Comparison of ENCODE assay signal across 1 cellular context in the genomic region with DNA sequence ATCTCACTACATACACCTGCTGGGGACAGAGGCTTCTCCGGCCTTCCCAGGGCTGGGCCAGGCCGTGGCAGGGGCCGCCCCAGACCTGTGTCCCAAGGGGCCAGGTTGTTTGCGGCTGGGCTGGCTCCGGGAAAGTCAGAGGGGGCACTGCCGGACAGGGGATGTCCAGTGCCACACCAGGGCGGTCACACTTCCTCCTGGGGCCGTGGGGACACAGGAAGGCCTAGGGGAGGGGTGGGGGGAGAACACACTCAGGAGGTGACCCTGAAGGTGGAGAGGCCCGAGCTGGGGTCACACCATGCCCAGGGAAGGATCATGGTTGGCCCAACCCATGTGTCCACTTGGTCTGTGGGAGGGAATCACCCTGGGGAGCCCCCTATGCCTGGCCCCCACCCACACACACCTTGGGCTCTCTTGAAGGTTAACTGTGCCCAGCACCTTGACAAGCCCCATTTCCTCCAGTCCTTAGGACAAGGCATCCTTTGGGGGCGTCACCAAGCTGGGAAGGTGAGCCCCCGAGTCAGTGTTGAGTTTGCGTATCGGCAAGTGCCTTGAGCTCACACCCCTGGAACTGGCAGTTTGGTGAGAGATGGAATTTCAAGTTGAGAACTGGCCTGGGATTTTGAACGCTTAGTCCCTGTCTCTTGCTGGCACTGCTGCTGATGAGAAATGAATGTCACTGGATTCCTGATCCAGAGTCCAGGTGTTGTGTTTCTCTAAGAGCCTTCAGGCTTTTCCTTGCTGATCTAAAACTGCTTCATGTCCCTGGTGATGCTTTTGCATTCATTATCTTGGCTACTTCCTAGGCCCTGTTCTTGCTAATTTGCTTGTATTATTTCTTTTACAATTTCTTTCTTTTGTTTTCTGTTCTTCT.
A peak's percentile ranks its signal among the peaks of the same experiment; 100 is the strongest.
TF ChIP-seq lines count a peak whose summit lies in the region.

No MANE protein-coding gene starts in this region.

TF ChIP-seq in GM12878, 131 proteins besides CTCF, POLR2A, EP300 and RAD21:
- TF ChIP-seq NR2F1 (conservative IDR thresholded peaks at IDR 0.05) = 0 out of 2 replicates have a peak, but pooled peaks have one; percentile 66
- TF ChIP-seq MEF2B (IDR thresholded peaks at IDR 0.05; ENCODE audit: partially characterized antibody, poor library complexity, severe bottlenecking) = peak; percentile 87
- TF ChIP-seq RUNX3 (IDR thresholded peaks at IDR 0.05; ENCODE audit: low read length) = no peak
- no peak for TF ChIP-seq SMARCA5 (IDR thresholded peaks at IDR 0.05)
- TF ChIP-seq SUZ12 (IDR thresholded peaks at IDR 0.05; ENCODE audit: unreplicated experiment) = no peak
- TF ChIP-seq, protein P1, sequence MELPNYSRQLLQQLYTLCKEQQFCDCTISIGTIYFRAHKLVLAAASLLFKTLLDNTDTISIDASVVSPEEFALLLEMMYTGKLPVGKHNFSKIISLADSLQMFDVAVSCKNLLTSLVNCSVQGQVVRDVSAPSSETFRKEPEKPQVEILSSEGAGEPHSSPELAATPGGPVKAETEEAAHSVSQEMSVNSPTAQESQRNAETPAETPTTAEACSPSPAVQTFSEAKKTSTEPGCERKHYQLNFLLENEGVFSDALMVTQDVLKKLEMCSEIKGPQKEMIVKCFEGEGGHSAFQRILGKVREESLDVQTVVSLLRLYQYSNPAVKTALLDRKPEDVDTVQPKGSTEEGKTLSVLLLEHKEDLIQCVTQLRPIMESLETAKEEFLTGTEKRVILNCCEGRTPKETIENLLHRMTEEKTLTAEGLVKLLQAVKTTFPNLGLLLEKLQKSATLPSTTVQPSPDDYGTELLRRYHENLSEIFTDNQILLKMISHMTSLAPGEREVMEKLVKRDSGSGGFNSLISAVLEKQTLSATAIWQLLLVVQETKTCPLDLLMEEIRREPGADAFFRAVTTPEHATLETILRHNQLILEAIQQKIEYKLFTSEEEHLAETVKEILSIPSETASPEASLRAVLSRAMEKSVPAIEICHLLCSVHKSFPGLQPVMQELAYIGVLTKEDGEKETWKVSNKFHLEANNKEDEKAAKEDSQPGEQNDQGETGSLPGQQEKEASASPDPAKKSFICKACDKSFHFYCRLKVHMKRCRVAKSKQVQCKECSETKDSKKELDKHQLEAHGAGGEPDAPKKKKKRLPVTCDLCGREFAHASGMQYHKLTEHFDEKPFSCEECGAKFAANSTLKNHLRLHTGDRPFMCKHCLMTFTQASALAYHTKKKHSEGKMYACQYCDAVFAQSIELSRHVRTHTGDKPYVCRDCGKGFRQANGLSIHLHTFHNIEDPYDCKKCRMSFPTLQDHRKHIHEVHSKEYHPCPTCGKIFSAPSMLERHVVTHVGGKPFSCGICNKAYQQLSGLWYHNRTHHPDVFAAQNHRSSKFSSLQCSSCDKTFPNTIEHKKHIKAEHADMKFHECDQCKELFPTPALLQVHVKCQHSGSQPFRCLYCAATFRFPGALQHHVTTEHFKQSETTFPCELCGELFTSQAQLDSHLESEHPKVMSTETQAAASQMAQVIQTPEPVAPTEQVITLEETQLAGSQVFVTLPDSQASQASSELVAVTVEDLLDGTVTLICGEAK (IDR thresholded peaks at IDR 0.05; ENCODE audit: borderline replicate concordance) = peak; percentile 26; the same call in 1 of the 2 replicates
- no peak for TF ChIP-seq MYB (IDR thresholded peaks at IDR 0.05; ENCODE audit: borderline replicate concordance, low read depth, low read length)
- TF ChIP-seq BHLHE40 (IDR thresholded peaks at IDR 0.05; ENCODE audit: borderline replicate concordance in 1 of 2, low read depth in 2 of 2, low read length in 1 of 2) = peak in 1 of 2 experiments; percentile 5; a peak in 1 of 4 replicates
- TF ChIP-seq, protein P2, sequence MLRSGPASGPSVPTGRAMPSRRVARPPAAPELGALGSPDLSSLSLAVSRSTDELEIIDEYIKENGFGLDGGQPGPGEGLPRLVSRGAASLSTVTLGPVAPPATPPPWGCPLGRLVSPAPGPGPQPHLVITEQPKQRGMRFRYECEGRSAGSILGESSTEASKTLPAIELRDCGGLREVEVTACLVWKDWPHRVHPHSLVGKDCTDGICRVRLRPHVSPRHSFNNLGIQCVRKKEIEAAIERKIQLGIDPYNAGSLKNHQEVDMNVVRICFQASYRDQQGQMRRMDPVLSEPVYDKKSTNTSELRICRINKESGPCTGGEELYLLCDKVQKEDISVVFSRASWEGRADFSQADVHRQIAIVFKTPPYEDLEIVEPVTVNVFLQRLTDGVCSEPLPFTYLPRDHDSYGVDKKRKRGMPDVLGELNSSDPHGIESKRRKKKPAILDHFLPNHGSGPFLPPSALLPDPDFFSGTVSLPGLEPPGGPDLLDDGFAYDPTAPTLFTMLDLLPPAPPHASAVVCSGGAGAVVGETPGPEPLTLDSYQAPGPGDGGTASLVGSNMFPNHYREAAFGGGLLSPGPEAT (IDR thresholded peaks at IDR 0.05; ENCODE audit: low read depth) = peak; percentile 36; the same call in 1 of the 2 replicates
- TF ChIP-seq DPF2 (IDR thresholded peaks at IDR 0.05) = 0 out of 2 replicates have a peak, but pooled peaks have one; percentile 12
- peak; percentile 42 for TF ChIP-seq RELA (IDR thresholded peaks at IDR 0.05; ENCODE audit: borderline replicate concordance, partially characterized antibody)
- no peak for TF ChIP-seq BCL11A (IDR thresholded peaks at IDR 0.05; ENCODE audit: low read depth, low read length)
- no peak for TF ChIP-seq TCF3 (IDR thresholded peaks at IDR 0.05; ENCODE audit: borderline replicate concordance, insufficient read depth, low read depth, low read length)
- peak; percentile 31; the same call in 1 of the 2 replicates for TF ChIP-seq MTA2 (IDR thresholded peaks at IDR 0.05; ENCODE audit: low read depth)
- TF ChIP-seq SREBF2 (IDR thresholded peaks at IDR 0.05; ENCODE audit: low read length) = no peak
- TF ChIP-seq IKZF1 (conservative IDR thresholded peaks at IDR 0.05) = peak; percentile 33; the same call in 1 of the 2 replicates
- TF ChIP-seq, protein P3, sequence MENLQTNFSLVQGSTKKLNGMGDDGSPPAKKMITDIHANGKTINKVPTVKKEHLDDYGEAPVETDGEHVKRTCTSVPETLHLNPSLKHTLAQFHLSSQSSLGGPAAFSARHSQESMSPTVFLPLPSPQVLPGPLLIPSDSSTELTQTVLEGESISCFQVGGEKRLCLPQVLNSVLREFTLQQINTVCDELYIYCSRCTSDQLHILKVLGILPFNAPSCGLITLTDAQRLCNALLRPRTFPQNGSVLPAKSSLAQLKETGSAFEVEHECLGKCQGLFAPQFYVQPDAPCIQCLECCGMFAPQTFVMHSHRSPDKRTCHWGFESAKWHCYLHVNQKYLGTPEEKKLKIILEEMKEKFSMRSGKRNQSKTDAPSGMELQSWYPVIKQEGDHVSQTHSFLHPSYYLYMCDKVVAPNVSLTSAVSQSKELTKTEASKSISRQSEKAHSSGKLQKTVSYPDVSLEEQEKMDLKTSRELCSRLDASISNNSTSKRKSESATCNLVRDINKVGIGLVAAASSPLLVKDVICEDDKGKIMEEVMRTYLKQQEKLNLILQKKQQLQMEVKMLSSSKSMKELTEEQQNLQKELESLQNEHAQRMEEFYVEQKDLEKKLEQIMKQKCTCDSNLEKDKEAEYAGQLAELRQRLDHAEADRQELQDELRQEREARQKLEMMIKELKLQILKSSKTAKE (IDR thresholded peaks at IDR 0.05; ENCODE audit: low read depth, poor library complexity, severe bottlenecking) = no peak
- TF ChIP-seq GATAD2B (conservative IDR thresholded peaks at IDR 0.05; ENCODE audit: low read depth) = 0 out of 2 replicates have a peak, but pooled peaks have one; percentile 25
- peak in 1 of 2 experiments; percentile 57; a peak in 1 of 3 replicates for TF ChIP-seq EGR1 (IDR thresholded peaks at IDR 0.05; ENCODE audit: borderline replicate concordance in 1 of 2, low read depth in 2 of 2, low read length in 2 of 2)
- TF ChIP-seq CHD1 (IDR thresholded peaks at IDR 0.05; ENCODE audit: low read depth, low read length) = no peak
- no peak for TF ChIP-seq MEF2A (IDR thresholded peaks at IDR 0.05; ENCODE audit: insufficient read depth, low read depth, low read length)
- peak in 1 of 2 experiments; percentile 48; a peak in 2 of 4 replicates for TF ChIP-seq IKZF2 (IDR thresholded peaks at IDR 0.05)
- 0 out of 2 replicates have a peak, but pooled peaks have one; percentile 31 for TF ChIP-seq SPI1 (IDR thresholded peaks at IDR 0.05; ENCODE audit: borderline replicate concordance, insufficient read depth, low read depth, low read length)
- TF ChIP-seq, protein P4, sequence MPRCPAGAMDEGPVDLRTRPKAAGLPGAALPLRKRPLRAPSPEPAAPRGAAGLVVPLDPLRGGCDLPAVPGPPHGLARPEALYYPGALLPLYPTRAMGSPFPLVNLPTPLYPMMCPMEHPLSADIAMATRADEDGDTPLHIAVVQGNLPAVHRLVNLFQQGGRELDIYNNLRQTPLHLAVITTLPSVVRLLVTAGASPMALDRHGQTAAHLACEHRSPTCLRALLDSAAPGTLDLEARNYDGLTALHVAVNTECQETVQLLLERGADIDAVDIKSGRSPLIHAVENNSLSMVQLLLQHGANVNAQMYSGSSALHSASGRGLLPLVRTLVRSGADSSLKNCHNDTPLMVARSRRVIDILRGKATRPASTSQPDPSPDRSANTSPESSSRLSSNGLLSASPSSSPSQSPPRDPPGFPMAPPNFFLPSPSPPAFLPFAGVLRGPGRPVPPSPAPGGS (IDR thresholded peaks at IDR 0.05; ENCODE audit: borderline replicate concordance, insufficient read depth, low read depth, low read length, poor library complexity, severe bottlenecking) = peak; percentile 14
